9 cellular contexts compared by ENCODE assay signal in the genomic region with DNA sequence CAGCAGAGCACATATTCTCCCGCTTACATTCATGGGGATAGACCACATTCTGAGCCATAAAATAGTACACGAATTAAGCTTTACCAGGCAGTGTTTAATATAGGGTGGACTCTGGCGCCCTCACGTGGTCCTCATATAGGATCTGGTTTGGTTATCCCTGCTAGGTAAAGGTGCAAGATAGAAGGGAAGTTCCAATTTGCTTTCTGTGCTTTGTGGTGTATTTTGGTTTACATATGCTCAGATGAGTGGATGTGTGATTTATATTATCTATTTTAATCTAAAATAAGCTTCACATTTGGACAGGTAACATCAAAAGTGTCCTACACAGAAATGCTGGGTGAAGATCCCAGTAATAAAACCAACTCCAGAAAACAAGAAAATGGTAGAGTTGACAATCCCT. TPM values are rescaled to one million over a fixed set of nuclear protein-coding genes. Genes with fewer than 3 reads are reported as not detected.
DNase-seq lines count a peak whose midpoint lies in the region; ATAC-seq, FAIRE-seq and TF ChIP-seq lines count a peak whose summit lies in the region.
"Had no signal": no experiment of that assay in that cellular context is flagged by ENCODE, and none has a peak within 500 bp of the region (broad histone marks: within the 10 kb centered on the region; RNA-seq: fewer than 3 reads in every experiment).

No MANE protein-coding gene starts in this region.

- TF ChIP-seq EP300 in A549 (IDR thresholded peaks at IDR 0.05) = no peak
- no peak for TF ChIP-seq EP300 in gastroesophageal sphincter (IDR thresholded peaks at IDR 0.05)
- TF ChIP-seq EP300 in upper lobe of left lung (IDR thresholded peaks at IDR 0.05) = no peak

- H3K9me3 ChIP-seq in A549 (no peaks in the 10 kb centered on the region), gastroesophageal sphincter (no peaks in the 10 kb centered on the region), pancreas (no peaks in the 10 kb centered on the region), upper lobe of left lung (no peaks in the 10 kb centered on the region)
- H3K9me3 ChIP-seq: tibial artery had no signal

- TF ChIP-seq POLR2A in A549 (IDR thresholded peaks at IDR 0.05; ENCODE audit: low read length) (no peak), gastroesophageal sphincter (IDR thresholded peaks at IDR 0.05) (no peak), upper lobe of left lung (IDR thresholded peaks at IDR 0.05) (no peak)

- POLR2A ChIA-PET in A549 (lab: Yijun Ruan, JAX) = no interaction called here

- WGBS in A549 (ENCODE audit: missing lambda C conversion rate) = under 1% methylated on average over 4 of the region's 4 CpGs
- 0 to 2% methylated on average over 4 of the region's 4 CpGs for WGBS in gastroesophageal sphincter (ENCODE audit: low coverage in 1 of 2), 2 donors
- WGBS in pancreas, 2 donors = 0 to 2% methylated on average over 4 of the region's 4 CpGs
- 0 to 3% methylated on average over 4 of the region's 4 CpGs for WGBS in upper lobe of left lung, 2 donors

- TF ChIP-seq RAD21 in A549 (conservative IDR thresholded peaks at IDR 0.05 in 1 of 2, IDR thresholded peaks at IDR 0.05 in 1 of 2) = peak; percentile 92 to 95

- H3K4me1 ChIP-seq in A549 (no peaks in the 10 kb centered on the region), gastroesophageal sphincter (peaks cover 0 to 12% (median 0%) of the 10 kb centered on the region in 3 donors), pancreas (no peaks in the 10 kb centered on the region), upper lobe of left lung (peaks cover 5 to 13% (median 8%) of the 10 kb centered on the region in 4 donors)

- peaks cover 69% of the 10 kb centered on the region for H3K27me3 ChIP-seq in gastroesophageal sphincter
- H3K27me3 ChIP-seq in pancreas = peaks cover 0 to 5% (median 0%) of the 10 kb centered on the region in 4 donors
- peaks cover 0 to 7% (median 3%) of the 10 kb centered on the region in 4 donors for H3K27me3 ChIP-seq in upper lobe of left lung

- TF ChIP-seq CTCF in A549 (IDR thresholded peaks at IDR 0.05) = peak; percentile 92
- peak; percentile 17 to 61 (median 34) for TF ChIP-seq CTCF in gastroesophageal sphincter (IDR thresholded peaks at IDR 0.05)
- TF ChIP-seq CTCF in pancreas (IDR thresholded peaks at IDR 0.05) = peak; percentile 12 to 52 (median 44)
- peak; percentile 45 to 78 (median 60) for TF ChIP-seq CTCF in upper lobe of left lung (IDR thresholded peaks at IDR 0.05)

- CTCF ChIA-PET in A549 (lab: Yijun Ruan, JAX) = interaction anchor here (0.6 to 3.1 kb wide), 57 partner anchors 10 to 1054 kb away, joined by 3 to 44 read pairs (median 4); partner anchors contain the start of genes C4BPA, CR2, EIF2D and IL20

- intact Hi-C loops in pancreas (cut with DNase I) = no loop called here

- H3K36me3 ChIP-seq in gastroesophageal sphincter = no peaks in the 10 kb centered on the region
- H3K36me3 ChIP-seq in pancreas = no peaks in the 10 kb centered on the region
- no peaks in the 10 kb centered on the region for H3K36me3 ChIP-seq in upper lobe of left lung
- H3K36me3 ChIP-seq: tibial artery had no signal

- no peak overlapping the region for H3K4me3 ChIP-seq in A549
- no peak overlapping the region for H3K4me3 ChIP-seq in gastroesophageal sphincter
- H3K4me3 ChIP-seq in pancreas = no peak overlapping the region
- no peak overlapping the region for H3K4me3 ChIP-seq in upper lobe of left lung
- H3K4me3 ChIP-seq: tibial artery had no signal

- ATAC-seq in A549 (peak; percentile 89 to 92), GM18868 (IDR thresholded peaks at IDR 0.05; ENCODE audit: unreplicated experiment) (peak; percentile 31), gastroesophageal sphincter (no peak), pancreas (peak; percentile 79 to 93 (median 88)), upper lobe of left lung (ENCODE audit: low FRiP score in 2 of 2) (peak; percentile 69 to 81)

- no peak overlapping the region for H3K4me2 ChIP-seq in A549

- DNase-seq in A549 (ENCODE audit: low read depth in 1 of 2, low spot score in 1 of 2) = peak; percentile 55 to 69
- peak; percentile 19 for DNase-seq in NCI-H1092 (lab: John Stamatoyannopoulos, UW)
- DNase-seq in SK-N-DZ (ENCODE audit: low spot score) = peak; percentile 50
- peak; percentile 38 for DNase-seq in activated gamma-delta T cell treated with anti-CD3 and anti-CD28 coated beads, Interleukin-2, amount 50 U/mL, for 16 hours (ENCODE audit: low read depth)
- peak in 5 of 6 donors; percentile 25 to 68 (median 49) for DNase-seq in pancreas
- peak in 1 of 2 donors; percentile 82 for DNase-seq in upper lobe of left lung

- H3K27ac ChIP-seq in A549 (no peak overlapping the region), gastroesophageal sphincter (no peak overlapping the region), pancreas (no peak overlapping the region), upper lobe of left lung (no peak overlapping the region)
- H3K27ac ChIP-seq: tibial artery had no signal

- FAIRE-seq in A549 (lab: Jason Lieb, UNC) (no peak), pancreas (lab: Jason Lieb, UNC) (no peak)

TF ChIP-seq in A549, 52 proteins besides CTCF, POLR2A, EP300 and RAD21:
- TF ChIP-seq SMC3 (IDR thresholded peaks at IDR 0.05) (peak; percentile 80), HOXA7 (CRISPR knock-in tag; IDR thresholded peaks at IDR 0.05) (no peak)

RNA-seq across cellular contexts. Expression of gene CR1, which starts 3.6 kb away (rescaled TPM):
- not detected in 2 replicates for polyA plus RNA-seq in A549 (2011; rRNA removed)
- not detected in 2 replicates for polyA plus RNA-seq in A549 (2012; cell fraction: cytosol; rRNA removed)
- polyA plus RNA-seq in A549 (2012; cell fraction: nucleus; rRNA removed) = not detected in 2 replicates
- not detected in 3 replicates for polyA plus RNA-seq in A549 (2017; fragmentation: RNase III; extraction: RNeasy Plus Mini Kit Qiagen cat#74134 plus additional on column Dnase treatment)
- polyA minus RNA-seq in A549 (2011; rRNA and poly(A)+ RNA removed) = not detected in 2 replicates
- not detected in 2 replicates for polyA plus RNA-seq in SK-N-DZ (2014; cell fraction: cytosol; rRNA removed)
- polyA plus RNA-seq in SK-N-DZ (2014; cell fraction: nucleus; rRNA removed) = not detected in 2 replicates
- total RNA-seq in gastroesophageal sphincter = 10 to 100 TPM in 1 of 4 donors, 1 to 10 TPM in 3; 1.1 to 15.9 (median 4.3) TPM
- 1 to 10 TPM in 3 of 6 donors, under 1 TPM in 3; 0.14 to 4.7 (median 1.0) TPM for total RNA-seq in pancreas
- polyA plus RNA-seq in pancreas = under 1 TPM; 0.05 to 0.08 TPM
- total RNA-seq in upper lobe of left lung = 10 to 100 TPM in 3 of 6 donors, 1 to 10 TPM in 3; 5.1 to 19.3 (median 11.4) TPM

RNA-seq across cellular contexts. Expression of gene CR2, which starts 45.4 kb away (rescaled TPM):
- not detected in 2 replicates for polyA plus RNA-seq in A549 (2011; rRNA removed)
- polyA plus RNA-seq in A549 (2012; cell fraction: cytosol; rRNA removed) = not detected in 2 replicates
- polyA plus RNA-seq in A549 (2012; cell fraction: nucleus; rRNA removed) = not detected in 2 replicates
- not detected in 3 replicates for polyA plus RNA-seq in A549 (2017; fragmentation: RNase III; extraction: RNeasy Plus Mini Kit Qiagen cat#74134 plus additional on column Dnase treatment)
- polyA minus RNA-seq in A549 (2011; rRNA and poly(A)+ RNA removed) = not detected in 2 replicates
- polyA plus RNA-seq in SK-N-DZ (2014; cell fraction: cytosol; rRNA removed) = not detected in 2 replicates
- not detected in 2 replicates for polyA plus RNA-seq in SK-N-DZ (2014; cell fraction: nucleus; rRNA removed)
- total RNA-seq in gastroesophageal sphincter = 1 to 10 TPM in 1 of 4 donors, under 1 TPM in 1, not detected in 2; 0.13 to 1.0 TPM
- under 1 TPM in 5 of 6 donors, not detected in 1; 0.03 to 0.34 (median 0.14) TPM for total RNA-seq in pancreas
- under 1 TPM; 0.04 to 0.07 TPM for polyA plus RNA-seq in pancreas
- total RNA-seq in upper lobe of left lung = 1 to 10 TPM in 2 of 6 donors, under 1 TPM in 1, not detected in 3; 0.34 to 2.8 (median 1.2) TPM

Comparison
In these comparisons a context has a peak if more than half of its experiments do, and no peak if none do; other contexts are left out.
1. CTCF ChIP-seq: peak in every context shown above with its lines; median percentile 92 in A549; 60 in upper lobe of left lung; 44 in pancreas; 34 in gastroesophageal sphincter.